In the genomic region with DNA sequence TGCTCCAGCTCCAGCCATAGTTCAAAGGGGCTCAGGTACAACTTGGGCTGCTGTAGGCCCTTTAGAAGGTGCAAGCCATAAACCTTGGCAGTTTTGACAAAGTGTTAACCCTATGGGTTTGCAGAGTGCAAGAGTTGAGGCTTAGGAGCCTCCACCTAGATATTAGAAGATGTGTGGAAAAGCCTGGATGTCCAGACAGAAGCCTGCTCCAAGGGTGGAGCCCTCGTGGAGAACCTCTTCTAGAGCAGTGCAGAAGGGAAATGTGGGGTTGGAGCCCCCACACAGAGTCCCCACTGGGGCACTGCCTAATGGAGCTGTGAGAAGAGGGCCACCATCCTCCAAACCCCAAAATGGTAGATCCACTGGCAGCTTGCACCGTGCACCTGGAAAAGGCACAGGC, we compare ENCODE assay signal across 29 cellular contexts.
"Had no signal": no experiment of that assay in that cellular context is flagged by ENCODE, and none has a peak within 500 bp of the region (broad histone marks: within the 10 kb centered on the region; RNA-seq: fewer than 3 reads in every experiment).

No MANE protein-coding gene starts in this region.

- H3K27me3 Mint-ChIP-seq: dendritic cell treated with granulocyte-macrophage colony-stimulating factor and Interleukin-4, amounts not matched to agents 40 ng/mL and 50 ng/mL, for 4 days; effector memory CD8-positive, alpha-beta T cell had no signal

- H3K36me3 ChIP-seq: colonic mucosa, esophagus muscularis mucosa, esophagus squamous epithelium, gastrocnemius medialis, gastroesophageal sphincter, heart left ventricle, heart right ventricle had no signal

- DNase-seq: colonic mucosa; cortex of kidney; dermis blood vessel endothelial cell; dorsolateral prefrontal cortex; effector CD4-positive, alpha-beta T cell; effector CD8-positive, alpha-beta T cell; effector memory CD4-positive, alpha-beta T cell; effector memory CD8-positive, alpha-beta T cell; endodermal cell; erythroblast; esophagus squamous epithelium; foreskin fibroblast; foreskin keratinocyte; foreskin melanocyte; gastrocnemius medialis; glutamatergic neuron; head of caudate nucleus; heart left ventricle; heart right ventricle had no signal

- H3K9me3 Mint-ChIP-seq: effector memory CD8-positive, alpha-beta T cell had no signal

- H3K4me1 ChIP-seq: colonic mucosa, esophagus muscularis mucosa, esophagus squamous epithelium, foreskin keratinocyte, gastrocnemius medialis, gastroesophageal sphincter, heart right ventricle had no signal

- H3K27me3 ChIP-seq: colonic mucosa, dorsolateral prefrontal cortex, esophagus muscularis mucosa, esophagus squamous epithelium, foreskin keratinocyte, gastrocnemius medialis, gastroesophageal sphincter, heart left ventricle, heart right ventricle, hepatocyte had no signal

- ATAC-seq: effector memory CD8-positive, alpha-beta T cell; esophagus mucosa; foreskin keratinocyte; gastrocnemius medialis; gastroesophageal sphincter had no signal

- H3K9me3 ChIP-seq: colonic mucosa, esophagus muscularis mucosa, gastrocnemius medialis, gastroesophageal sphincter, heart left ventricle had no signal

- H3K4me3 Mint-ChIP-seq: dendritic cell treated with granulocyte-macrophage colony-stimulating factor and Interleukin-4, amounts not matched to agents 40 ng/mL and 50 ng/mL, for 4 days; effector memory CD8-positive, alpha-beta T cell; endodermal cell had no signal

- H3K27ac Mint-ChIP-seq: dendritic cell treated with granulocyte-macrophage colony-stimulating factor and Interleukin-4, amounts not matched to agents 40 ng/mL and 50 ng/mL, for 4 days; effector memory CD8-positive, alpha-beta T cell; endodermal cell had no signal

- FAIRE-seq: endometrium, endothelial cell of umbilical vein, frontal cortex had no signal

- H3K4me3 ChIP-seq: colonic mucosa, coronary artery, dorsolateral prefrontal cortex, esophagus muscularis mucosa, esophagus squamous epithelium, gastrocnemius medialis, gastroesophageal sphincter, heart left ventricle, heart right ventricle, hepatocyte had no signal

- H3K4me1 Mint-ChIP-seq: endodermal cell had no signal

- H3K27ac ChIP-seq: colonic mucosa, coronary artery, dorsolateral prefrontal cortex, epithelial cell of prostate, esophagus muscularis mucosa, esophagus squamous epithelium, foreskin keratinocyte, gastrocnemius medialis, gastroesophageal sphincter, heart left ventricle, heart right ventricle, hepatocyte had no signal

- H3K4me2 ChIP-seq: hepatocyte had no signal
